Comparison of ENCODE assay signal across 23 cellular contexts in the genomic region with DNA sequence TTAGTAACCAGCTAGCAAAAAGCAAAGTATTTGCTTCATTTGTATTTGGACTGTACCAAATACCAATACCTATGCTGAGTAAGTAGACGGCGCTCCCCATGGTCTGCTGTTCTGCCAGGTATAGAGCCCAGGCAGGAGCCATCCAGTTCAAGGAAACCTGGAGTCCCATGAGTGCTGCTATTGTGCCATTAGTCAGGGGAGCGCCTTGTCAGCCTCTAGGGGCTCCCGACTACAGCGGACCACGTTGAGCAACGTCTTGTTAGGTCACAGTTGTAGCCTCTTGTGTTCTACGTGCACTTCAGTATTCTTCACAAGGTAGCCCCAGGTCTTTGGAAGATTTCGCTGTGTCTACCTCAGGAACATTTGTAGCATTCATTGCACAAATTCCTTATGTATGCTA. TPM values are rescaled to one million over a fixed set of nuclear protein-coding genes. Genes with fewer than 3 reads are reported as not detected.
DNase-seq lines count a peak whose midpoint lies in the region; ATAC-seq, FAIRE-seq and TF ChIP-seq lines count a peak whose summit lies in the region.
"Had no signal": no experiment of that assay in that cellular context is flagged by ENCODE, and none has a peak within 500 bp of the region (broad histone marks: within the 10 kb centered on the region; RNA-seq: fewer than 3 reads in every experiment).

No MANE protein-coding gene starts in this region.

- no peak overlapping the region for H2BK20ac ChIP-seq in H9 (ENCODE audit: low read depth, low read length, poor library complexity, severe bottlenecking)
- H2BK20ac ChIP-seq in H1 (ENCODE audit: low read length): no peak overlapping the region

- H2BK15ac ChIP-seq in H9 (ENCODE audit: low read depth, low read length): no peak overlapping the region
- no peak overlapping the region for H2BK15ac ChIP-seq in H1 (ENCODE audit: low read length)
- no peak overlapping the region for H2BK15ac ChIP-seq in mesendoderm (replicated peaks; ENCODE audit: low read depth)

- no peaks in the 10 kb centered on the region for H3K9me3 Mint-ChIP-seq in H9
- H3K9me3 Mint-ChIP-seq: CD8-positive, alpha-beta T cell had no signal

- H4K8ac ChIP-seq in H9 (replicated peaks; ENCODE audit: insufficient read length, low read depth, low read length): no peak overlapping the region
- no peak overlapping the region for H4K8ac ChIP-seq in H1 (ENCODE audit: extremely low read depth, insufficient read depth, low read length)
- H4K8ac ChIP-seq in mesendoderm (ENCODE audit: low read depth, low read length): no peak overlapping the region

- no peak overlapping the region for H3K4me3 Mint-ChIP-seq in H9
- H3K4me3 Mint-ChIP-seq: CD14-positive monocyte; CD8-positive, alpha-beta T cell had no signal

- H3K18ac ChIP-seq in H9 (ENCODE audit: insufficient read length, low read depth, low read length): no peak overlapping the region
- no peak overlapping the region for H3K18ac ChIP-seq in H1 (ENCODE audit: extremely low read depth, low read length)
- no peak overlapping the region for H3K18ac ChIP-seq in mesendoderm (ENCODE audit: low read length)

- no peaks in the 10 kb centered on the region for H3K9me3 ChIP-seq in A549
- no peaks in the 10 kb centered on the region for H3K9me3 ChIP-seq in H9 (ENCODE audit: control insufficient read depth, low read depth, low read length)
- no peaks in the 10 kb centered on the region for H3K9me3 ChIP-seq in H1 (ENCODE audit: insufficient read depth in 2 of 2, low read depth in 1 of 2, low read length in 1 of 2)
- H3K9me3 ChIP-seq: BE2C had no signal

- H3K4me2 ChIP-seq in A549: no peak overlapping the region
- H3K4me2 ChIP-seq in H9 (ENCODE audit: insufficient read depth, insufficient read length, low read length): no peak overlapping the region
- no peak overlapping the region for H3K4me2 ChIP-seq in H1 (ENCODE audit: insufficient read depth in 1 of 2, low read depth in 2 of 2, low read length in 2 of 2)
- H3K4me2 ChIP-seq in mesendoderm (ENCODE audit: low read length): no peak overlapping the region

- no peak overlapping the region for H4K91ac ChIP-seq in H9 (ENCODE audit: insufficient read length, low read depth, low read length)
- H4K91ac ChIP-seq in H1 (replicated peaks; ENCODE audit: insufficient read length, low read length): no peak overlapping the region

- POLR2A ChIA-PET in A549 (lab: Yijun Ruan, JAX): no interaction called here
- POLR2A ChIA-PET in H1 (lab: Charles Lee; ENCODE audit: partially characterized antibody): no interaction called here

- TF ChIP-seq POLR2A in A549 (IDR thresholded peaks at IDR 0.05; ENCODE audit: low read length) (no peak), H1 (IDR thresholded peaks at IDR 0.05; ENCODE audit: control extremely low read depth in 1 of 2, low read depth in 2 of 2, low read length in 2 of 2) (no peak)

- peak; percentile 34 to 54; a peak in 2 of 6 replicates for ATAC-seq in A549
- ATAC-seq in HG03159 (IDR thresholded peaks at IDR 0.05; ENCODE audit: unreplicated experiment): no peak
- ATAC-seq: CD8-positive, alpha-beta T cell had no signal

- H3T11ph ChIP-seq in H9 (ENCODE audit: low read length): no peak overlapping the region

- H3K23me2 ChIP-seq in H9 (ENCODE audit: insufficient read length, low read depth, low read length, poor library complexity, severe bottlenecking) (no peaks in the 10 kb centered on the region), H1 (ENCODE audit: low read depth, low read length) (no peaks in the 10 kb centered on the region)

- H3K4me1 ChIP-seq in A549 (no peaks in the 10 kb centered on the region), H9 (ENCODE audit: insufficient read depth, low read length) (no peaks in the 10 kb centered on the region), H1 (replicated peaks in 1 of 4; ENCODE audit: control insufficient read depth in 3 of 4, insufficient read depth in 4 of 4, low read length in 3 of 4) (no peaks in the 10 kb centered on the region), mesendoderm (ENCODE audit: control insufficient read depth, low read depth, low read length) (no peaks in the 10 kb centered on the region)
- H3K4me1 ChIP-seq: BE2C had no signal

- no peak overlapping the region for H3K27ac Mint-ChIP-seq in H9
- H3K27ac Mint-ChIP-seq: CD14-positive monocyte; CD8-positive, alpha-beta T cell had no signal

- no peak overlapping the region for H3K14ac ChIP-seq in H9 (ENCODE audit: insufficient read depth, low read length)
- no peak overlapping the region for H3K14ac ChIP-seq in H1 (ENCODE audit: insufficient read length)

- H3K79me1 ChIP-seq in H9 (ENCODE audit: insufficient read depth, low read depth, low read length, poor library complexity, severe bottlenecking): no peaks in the 10 kb centered on the region
- H3K79me1 ChIP-seq in H1 (ENCODE audit: low read depth, low read length): no peaks in the 10 kb centered on the region
- no peaks in the 10 kb centered on the region for H3K79me1 ChIP-seq in mesendoderm (ENCODE audit: low read length)

- H3K23ac ChIP-seq in H9 (ENCODE audit: insufficient read length, low read depth, low read length) (no peak overlapping the region), H1 (ENCODE audit: insufficient read length) (no peak overlapping the region), mesendoderm (ENCODE audit: low read length) (no peak overlapping the region)

- H3K4ac ChIP-seq in H9 (ENCODE audit: low read depth, low read length) (no peak overlapping the region), H1 (replicated peaks; ENCODE audit: insufficient read length, low read depth, low read length) (no peak overlapping the region), mesendoderm (ENCODE audit: low read depth, low read length) (no peak overlapping the region)

- CTCF ChIA-PET in A549 (lab: Yijun Ruan, JAX) (no interaction called here), H1 (lab: Charles Lee; ENCODE audit: partially characterized antibody) (interaction anchor here (1.2 to 2.0 kb wide), 2 partner anchors 18 to 77 kb away, joined by 3 to 8 read pairs; no protein-coding TSS in a partner anchor)

- H3K27ac ChIP-seq in A549 (no peak overlapping the region), H9 (ENCODE audit: insufficient read length, low read depth, low read length) (no peak overlapping the region), H1 (ENCODE audit: low read depth, low read length) (no peak overlapping the region), mesendoderm (ENCODE audit: low read depth, low read length) (no peak overlapping the region)
- H3K27ac ChIP-seq: HL-60 had no signal

- no peak overlapping the region for H2BK5ac ChIP-seq in H9 (ENCODE audit: insufficient read length, low read length)
- H2BK5ac ChIP-seq in H1 (ENCODE audit: low read depth, low read length): no peak overlapping the region
- H2BK5ac ChIP-seq in mesendoderm (ENCODE audit: low read length): no peak overlapping the region

- TF ChIP-seq RAD21 in A549 (conservative IDR thresholded peaks at IDR 0.05 in 1 of 2, IDR thresholded peaks at IDR 0.05 in 1 of 2): no peak
- peak in 1 of 2 experiments; percentile 4; a peak in 1 of 4 replicates for TF ChIP-seq RAD21 in H1 (IDR thresholded peaks at IDR 0.05 in 1 of 2, conservative IDR thresholded peaks at IDR 0.05 in 1 of 2; ENCODE audit: low read depth in 2 of 2, low read length in 2 of 2)

- H3K4me1 Mint-ChIP-seq in H9: no peaks in the 10 kb centered on the region
- H3K4me1 Mint-ChIP-seq: CD14-positive monocyte had no signal

- H3K4me3 ChIP-seq in A549 (no peak overlapping the region), H1 (ENCODE audit: extremely low read depth in 1 of 4, insufficient read depth in 2 of 4, low read depth in 3 of 4, low read length in 4 of 4) (no peak overlapping the region), mesendoderm (ENCODE audit: low read length) (no peak overlapping the region)

- FAIRE-seq in A549 (lab: Jason Lieb, UNC): no peak
- FAIRE-seq in H1 (lab: Jason Lieb, UNC): peak; percentile 36
- FAIRE-seq: A204.1, D721Med, G401.6, GM12892, GM19239, H54 had no signal

- no peaks in the 10 kb centered on the region; the same call in 1 of the 2 replicates for H3K27me3 Mint-ChIP-seq in H9 (ENCODE audit: low read depth)

- H3K27me3 ChIP-seq in H9 (ENCODE audit: insufficient read depth, low read length): no peaks in the 10 kb centered on the region
- H3K27me3 ChIP-seq in H1 (replicated peaks in 1 of 4; ENCODE audit: control insufficient read depth in 3 of 4, extremely low read depth in 1 of 4, insufficient read depth in 3 of 4, low read length in 3 of 4): no peaks in the 10 kb centered on the region
- H3K27me3 ChIP-seq in mesendoderm (ENCODE audit: insufficient read depth, low read length, poor library complexity): no peaks in the 10 kb centered on the region
- H3K27me3 ChIP-seq: BE2C had no signal

- no peak overlapping the region for H4K5ac ChIP-seq in H9 (ENCODE audit: insufficient read length, low read depth, low read length)
- H4K5ac ChIP-seq in H1 (ENCODE audit: insufficient read length, low read depth, low read length): no peak overlapping the region
- no peak overlapping the region for H4K5ac ChIP-seq in mesendoderm (ENCODE audit: low read length)

- no peak for TF ChIP-seq CTCF in A549 (IDR thresholded peaks at IDR 0.05)
- peak; percentile 38; the same call in 2 of the 3 replicates for TF ChIP-seq CTCF in H9 (conservative IDR thresholded peaks at IDR 0.05)
- TF ChIP-seq CTCF in H1 (IDR thresholded peaks at IDR 0.05; ENCODE audit: control extremely low read depth in 1 of 3, insufficient read depth in 1 of 3, low read depth in 1 of 3, low read length in 3 of 3): peak in 2 of 3 experiments; percentile 19 to 38; a peak in 2 of 4 replicates

- H2BK120ac ChIP-seq in H9 (ENCODE audit: low read depth, low read length, poor library complexity, severe bottlenecking) (no peak overlapping the region), H1 (replicated peaks; ENCODE audit: low read depth, low read length) (no peak overlapping the region), mesendoderm (ENCODE audit: low read depth, low read length) (no peak overlapping the region)

- H2AFZ ChIP-seq in H9 (ENCODE audit: low read length) (no peak overlapping the region), H1 (ENCODE audit: low read length) (no peak overlapping the region)

- TF ChIP-seq EP300 in A549 (IDR thresholded peaks at IDR 0.05) (no peak), H1 (IDR thresholded peaks at IDR 0.05; ENCODE audit: borderline replicate concordance in 1 of 2, low read depth in 2 of 2, low read length in 2 of 2) (no peak)

- H2AK5ac ChIP-seq in H9 (ENCODE audit: insufficient read length, low read length) (no peak overlapping the region), H1 (ENCODE audit: low read depth, low read length) (no peak overlapping the region), mesendoderm (ENCODE audit: low read length) (no peak overlapping the region)

- DNase-seq in A549 (ENCODE audit: low read depth in 1 of 2, low spot score in 1 of 2) (no peak), H9 (peak; percentile 54), H1 (ENCODE audit: low read depth in 1 of 2, low spot score in 2 of 2) (no peak), mesendoderm (peak; percentile 27), NOMO-1 (lab: John Stamatoyannopoulos, UW; ENCODE audit: unreplicated experiment in 2 of 2) (no peak), C1 segment of cervical spinal cord (lab: John Stamatoyannopoulos, UW) (no peak)
- DNase-seq: BE2C; CD8-positive, alpha-beta T cell; COR-L47; DMS153; DMS79 treated with DMSO at 0.1 percent for 48 hours; EL; KBM-7 had no signal

- H3K36me3 ChIP-seq in H1 (ENCODE audit: control insufficient read depth in 2 of 4, insufficient read depth in 4 of 4, low read length in 3 of 4) (no peaks in the 10 kb centered on the region), mesendoderm (ENCODE audit: control insufficient read depth, insufficient read depth, low read length) (no peaks in the 10 kb centered on the region)
- H3K36me3 ChIP-seq: BE2C had no signal

- H3K79me2 ChIP-seq in H9 (ENCODE audit: insufficient read depth, low read length) (no peaks in the 10 kb centered on the region), H1 (ENCODE audit: control insufficient read depth in 1 of 2, insufficient read depth in 2 of 2, low read length in 2 of 2) (no peaks in the 10 kb centered on the region), mesendoderm (ENCODE audit: control insufficient read depth, insufficient read depth, low read length) (no peaks in the 10 kb centered on the region)

- WGBS in A549 (ENCODE audit: missing lambda C conversion rate): 56% methylated on average over 9 of the region's 9 CpGs
- WGBS in H9 (ENCODE audit: extremely low coverage, insufficient read length, low lambda C conversion rate): no CpG with 5 or more reads among the region's 9 CpGs
- 72% methylated on average over 9 of the region's 9 CpGs; no CpG with 5 or more reads in 1 of the 2 experiments for WGBS in H1 (ENCODE audit: extremely low coverage in 1 of 2, insufficient coverage in 1 of 2, insufficient read length in 1 of 2, insufficient replicate concordance in 2 of 2, low coverage in 1 of 2, low lambda C conversion rate in 2 of 2, missing lambda C conversion rate in 1 of 2), 2 experiments
- WGBS in mesendoderm (ENCODE audit: extremely low coverage, insufficient coverage, low lambda C conversion rate): no CpG with 5 or more reads among the region's 9 CpGs

- H2BK12ac ChIP-seq in H9 (ENCODE audit: insufficient read length, low read depth, low read length) (no peak overlapping the region), H1 (ENCODE audit: low read depth, low read length) (no peak overlapping the region)

- H4K20me1 ChIP-seq in H9 (ENCODE audit: control insufficient read depth, insufficient read depth, insufficient read length) (no peaks in the 10 kb centered on the region), H1 (replicated peaks in 1 of 2; ENCODE audit: control insufficient read depth in 1 of 2, insufficient read depth in 2 of 2, low read length in 2 of 2) (no peaks in the 10 kb centered on the region)

- H3K56ac ChIP-seq in H9 (ENCODE audit: insufficient read length, low read depth, low read length) (no peak overlapping the region), H1 (replicated peaks; ENCODE audit: insufficient read length, low read depth, low read length) (no peak overlapping the region), mesendoderm (ENCODE audit: low read length) (no peak overlapping the region)

- H3K9ac ChIP-seq in H9 (ENCODE audit: extremely low read depth, insufficient read length, low read length) (no peak overlapping the region), H1 (replicated peaks in 1 of 4; ENCODE audit: extremely low read depth in 1 of 4, low read depth in 3 of 4, low read length in 3 of 4) (no peak overlapping the region), mesendoderm (ENCODE audit: low read length) (no peak overlapping the region)

- no peaks in the 10 kb centered on the region for H3K36me3 Mint-ChIP-seq in H9 (ENCODE audit: insufficient read depth in 1 of 3, low read depth in 3 of 3)
- H3K36me3 Mint-ChIP-seq: CD14-positive monocyte; CD8-positive, alpha-beta T cell had no signal

RNA-seq across cellular contexts. Expression of gene SLC9A2, which starts 21.6 kb away (rescaled TPM):
- polyA plus RNA-seq in A549 (2011; rRNA removed) (4.1 and 4.3 TPM in 2 replicates), A549 (2017; fragmentation: RNase III; extraction: RNeasy Plus Mini Kit Qiagen cat#74134 plus additional on column Dnase treatment) (2.5 to 3.0 TPM (median 3.0 TPM) in 3 replicates), H1 (2011; rRNA removed) (0.03 and 0.06 TPM in 2 replicates)
- 1.1 and 1.2 TPM in 2 replicates for polyA plus RNA-seq in A549 (2012; cell fraction: cytosol; rRNA removed)
- 1.0 and 1.6 TPM in 2 replicates for polyA plus RNA-seq in A549 (2012; cell fraction: nucleus; rRNA removed)
- polyA minus RNA-seq in A549 (2011; rRNA and poly(A)+ RNA removed): 4.8 and 5.3 TPM in 2 replicates
- 0.04 TPM in 2 replicates for total RNA-seq in H9 (2021)
- total RNA-seq in H1 (2021; fragmentation: NEBNext Ultra II Directional; extraction: Animal tissue kit (Norgen Biotek cat#: 25700)): 0.13 and 0.15 TPM in 2 replicates
- 0.06 TPM for polyA plus RNA-seq in H1 (2011; cell fraction: cytosol; rRNA removed)
- 0.06 TPM for polyA plus RNA-seq in H1 (2011; cell fraction: nucleus; rRNA removed)
- 0.03 to 0.10 TPM (median 0.05 TPM) in 4 replicates for polyA plus RNA-seq in H1 (2012, experiment 1 of 2)
- not detected for polyA plus RNA-seq in H1 (2012, experiment 2 of 2)
- 0.30 TPM for polyA plus RNA-seq in H1 (2013, experiment 1 of 2)
- 0.18 TPM for polyA plus RNA-seq in H1 (2013, experiment 2 of 2)
- polyA minus RNA-seq in H1 (2011; rRNA and poly(A)+ RNA removed): 0.12 and 0.28 TPM in 2 replicates
- polyA minus RNA-seq in H1 (2011; cell fraction: cytosol; rRNA and poly(A)+ RNA removed): not detected
- 0.10 TPM for polyA minus RNA-seq in H1 (2011; cell fraction: nucleus; rRNA and poly(A)+ RNA removed)
- polyA plus RNA-seq in mesendoderm (2013, experiment 1 of 2): 0.10 TPM
- 0.13 TPM for polyA plus RNA-seq in mesendoderm (2013, experiment 2 of 2)
- total RNA-seq: CD8-positive, alpha-beta T cell had no signal
- polyA plus RNA-seq: AG04450, CD14-positive monocyte had no signal

Comparison
In these comparisons a context has a peak if more than half of its experiments do, and no peak if none do; other contexts are left out.
1. DNase-seq: peak in H9 (single experiment) and mesendoderm (single experiment); none in A549 (0 of 2), H1 (0 of 2), NOMO-1 (0 of 2) and C1 segment of cervical spinal cord (0 of 14).
2. Of the 18 proteins assayed by ChIP-seq in both H1 and A549: peak only in H1: CEBPB and CTCF; only in A549: none; in both: none; in neither: 15; mixed calls (peak in some experiments, not most) for 1.